In the genomic region with DNA sequence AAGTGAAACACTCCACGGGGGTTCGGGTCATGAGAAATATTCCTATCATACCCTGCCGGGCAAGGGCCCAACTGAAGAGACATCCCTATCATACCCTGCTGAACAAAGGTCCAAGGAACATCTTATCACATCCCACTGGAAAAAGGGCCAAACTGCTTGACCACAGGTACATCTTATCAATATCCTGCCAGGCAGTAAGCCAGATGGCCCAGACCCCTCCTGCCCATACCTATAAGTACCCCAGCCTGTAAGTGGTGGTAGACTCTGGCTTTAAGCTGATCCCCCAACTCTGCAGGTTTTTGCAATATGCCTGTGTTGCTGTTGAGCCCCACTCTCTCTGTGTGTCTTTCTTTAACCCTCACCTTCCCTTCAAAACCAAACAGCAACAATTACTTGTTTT, we compare ENCODE assay signal across 27 cellular contexts.
"Had no signal": no experiment of that assay in that cellular context is flagged by ENCODE, and none has a peak within 500 bp of the region (broad histone marks: within the 10 kb centered on the region; RNA-seq: fewer than 3 reads in every experiment).

No MANE protein-coding gene starts in this region.

- H3K27me3 ChIP-seq: testis, thyroid gland, upper lobe of left lung, uterus, vagina had no signal

- FAIRE-seq: urothelium cell line had no signal

- ATAC-seq: stimulated activated effector memory CD8-positive, alpha-beta T cell treated with anti-CD3 and anti-CD28 coated beads, Interleukin-12 subunit alpha, Interleukin-12 subunit beta, amount 100 ng/mL, for 72 hours; stimulated activated memory B cell treated with anti-CD40 and anti-IgM and Interleukin-4, amounts not matched to agents 10 μg/mL and 1 μg/mL and 100 μg/mL, for 72 hours; stimulated activated naive B cell treated with anti-CD40 and anti-IgM and Interleukin-4, amounts not matched to agents 10 μg/mL and 1 μg/mL and 100 μg/mL, for 72 hours; stimulated activated naive CD8-positive, alpha-beta T cell treated with anti-CD3 and anti-CD28 coated beads, Interleukin-15, amount 100 ng/mL, for 72 hours; stimulated activated naive CD8-positive, alpha-beta T cell treated with anti-CD3 and anti-CD28 coated beads, Interleukin-15, Interleukin-2, amounts not matched to agents 100 U/mL and 50 U/mL, for 24 hours; upper lobe of right lung had no signal

- H3K4me3 ChIP-seq: stomach, suprapubic skin, testis, thoracic aorta, thyroid gland, tibial artery, tibial nerve, transverse colon, upper lobe of left lung, upper lobe of right lung, uterus, vagina had no signal

- H3K27ac ChIP-seq: stomach, suprapubic skin, testis, thoracic aorta, thyroid gland, tibial artery, tibial nerve, transverse colon, upper lobe of left lung, upper lobe of right lung, uterus, vagina had no signal

- H3K9me3 ChIP-seq: suprapubic skin, testis, thoracic aorta, thyroid gland, transverse colon, upper lobe of right lung, uterus, vagina had no signal

- H3K4me1 ChIP-seq: testis, tibial artery, upper lobe of right lung, uterus, vagina had no signal

- DNase-seq: stimulated activated CD4-positive, alpha-beta T cell treated with anti-CD3 and anti-CD28 coated beads, Interleukin-2, amount 100 ng/mL, for 48 hours; stimulated activated CD4-positive, alpha-beta T cell treated with anti-CD3 and anti-CD28 coated beads, Interleukin-4, amount 100 ng/mL, for 1 hour; stimulated activated CD4-positive, alpha-beta T cell treated with anti-CD3 and anti-CD28 coated beads, Interleukin-4, amount 100 ng/mL, for 24 hours; stimulated activated CD4-positive, alpha-beta T cell treated with anti-CD3 and anti-CD28 coated beads, Interleukin-4, amount 100 ng/mL, for 4 hours; stimulated activated CD8-positive, alpha-beta memory T cell treated with anti-CD3 and anti-CD28 coated beads, Interleukin-4, amount 100 ng/mL, for 48 hours; stimulated activated naive B cell treated with anti-CD40 and anti-IgM and Interleukin-4, amounts not matched to agents 10 μg/mL and 1 μg/mL and 100 μg/mL, for 72 hours; stimulated activated naive CD4-positive, alpha-beta T cell; stimulated activated naive CD4-positive, alpha-beta T cell treated with Interleukin-2 at 50 U/mL for 16 hours; stimulated activated naive CD8-positive, alpha-beta T cell treated with anti-CD3 and anti-CD28 coated beads, Interleukin-15, amount 100 ng/mL, for 72 hours; stimulated activated naive CD8-positive, alpha-beta T cell treated with anti-CD3 and anti-CD28 coated beads, Interleukin-15, Interleukin-2, amounts not matched to agents 100 U/mL and 50 U/mL, for 24 hours; stomach; substantia nigra; testis; thyroid gland; tibial artery; transverse colon; trophoblast cell; upper lobe of left lung; upper lobe of right lung; uterus had no signal

- H3K36me3 ChIP-seq: stomach, suprapubic skin, thoracic aorta, thyroid gland, tibial artery, tibial nerve, transverse colon, upper lobe of left lung, upper lobe of right lung, uterus, vagina had no signal
